ENCODE assay signal across 8 cellular contexts in genomic region chr6:28880894-28881780, GRCh38.
DNase-seq lines count a peak whose midpoint lies in the region; ATAC-seq and TF ChIP-seq lines count a peak whose summit lies in the region.

No MANE protein-coding gene starts in this region.

- no peaks in the 10 kb centered on the region for H3K9me3 Mint-ChIP-seq in nephron

- peak overlapping the region; percentile 85 to 96 (median 93) for H3K4me3 Mint-ChIP-seq in nephron

- TF ChIP-seq CTCF in foreskin fibroblast (IDR thresholded peaks at IDR 0.05; ENCODE audit: low read depth, low read length) = no peak
- no peak for TF ChIP-seq CTCF in nephron (IDR thresholded peaks at IDR 0.05; ENCODE audit: unreplicated experiment in 3 of 3)

- no peaks in the 10 kb centered on the region for H3K36me3 Mint-ChIP-seq in nephron (ENCODE audit: low read depth)

- H3K4me1 Mint-ChIP-seq in nephron = peaks cover 19% of the 10 kb centered on the region

- H3K27ac Mint-ChIP-seq in nephron = peak overlapping the region; percentile 95 to 98 (median 97)

- ATAC-seq in HG03378 (IDR thresholded peaks at IDR 0.05; ENCODE audit: unreplicated experiment) (peak; percentile 50), HG02852 (IDR thresholded peaks at IDR 0.05; ENCODE audit: unreplicated experiment) (no peak)

- DNase-seq in C1 segment of cervical spinal cord (lab: John Stamatoyannopoulos, UW) (peak in 13 of 14 donors; percentile 1 to 72 (median 38)), OCI-M1 (lab: John Stamatoyannopoulos, UW) (peak; percentile 96), foreskin fibroblast (peak; percentile 64 to 88), superior temporal gyrus (ENCODE audit: extremely low spot score) (peak; percentile 93)
- peak; percentile 25 to 43 (median 38) for DNase-seq in activated naive CD4-positive, alpha-beta T cell (lab: John Stamatoyannopoulos, UW)

- no peaks in the 10 kb centered on the region for H3K27me3 Mint-ChIP-seq in nephron (ENCODE audit: low read depth)

- H3K4me3 ChIP-seq in foreskin fibroblast (ENCODE audit: low read depth in 1 of 2, low read length in 2 of 2) = peak overlapping the region; percentile 78 to 86

Comparison
In these comparisons a context has a peak if more than half of its experiments do, and no peak if none do; other contexts are left out.
1. DNase-seq: peak in every context shown above with its lines; median percentile 96 in OCI-M1; 93 in superior temporal gyrus; 76 in foreskin fibroblast; 38 in C1 segment of cervical spinal cord; 38 in activated naive CD4-positive, alpha-beta T cell.